In genomic region chr17:43388198-43389021, GRCh38 we compare ENCODE assay signal across 8 cellular contexts. TPM values are rescaled to one million over a fixed set of nuclear protein-coding genes. Genes with fewer than 3 reads are reported as not detected.
DNase-seq lines count a peak whose midpoint lies in the region; ATAC-seq, FAIRE-seq and TF ChIP-seq lines count a peak whose summit lies in the region.

No MANE protein-coding gene starts in this region.

- H3K4me3 ChIP-seq in A549 (peak overlapping the region; percentile 67), kidney (ENCODE audit: low read length in 2 of 2) (peak overlapping the region; percentile 77 to 98)

- peak overlapping the region; percentile 97 to 100 for H3K9ac ChIP-seq in kidney (ENCODE audit: low read length in 2 of 2)

- POLR2A ChIA-PET in A549 (lab: Yijun Ruan, JAX), result interaction anchor here (0.6 to 2.9 kb wide), 14 partner anchors 9 to 158 kb away, joined by 3 to 212 read pairs (median 9); partner anchors contain the start of genes ARL4D, DHX8 and ETV4

- TF ChIP-seq RAD21 in A549 (conservative IDR thresholded peaks at IDR 0.05 in 1 of 2, IDR thresholded peaks at IDR 0.05 in 1 of 2), result no peak

- 1% methylated on average over 42 of the region's 42 CpGs for WGBS in A549 (ENCODE audit: missing lambda C conversion rate)

- H3K36me3 ChIP-seq in kidney (ENCODE audit: control insufficient read depth in 1 of 2, insufficient read depth in 2 of 2, low read length in 2 of 2), result no peaks in the 10 kb centered on the region

- peak overlapping the region; percentile 97 for H3K4me2 ChIP-seq in A549

- peaks cover 11% of the 10 kb centered on the region for H3K4me1 ChIP-seq in A549
- peaks cover 2 to 4% of the 10 kb centered on the region in 2 donors for H3K4me1 ChIP-seq in kidney (ENCODE audit: control insufficient read depth in 1 of 2, insufficient read depth in 1 of 2, low read depth in 1 of 2, low read length in 2 of 2)

- peak; percentile 87 to 95 for DNase-seq in A549 (ENCODE audit: low read depth in 1 of 2, low spot score in 1 of 2)
- peak; percentile 89 for DNase-seq in NCI-H345 treated with DMSO at 0.1 percent for 48 hours (lab: John Stamatoyannopoulos, UW; ENCODE audit: unreplicated experiment)
- DNase-seq in activated CD4-positive, CD25-positive, alpha-beta regulatory T cell treated with anti-CD3 and anti-CD28 coated beads, Interleukin-2, amount 50 U/mL, for 72 hours, result peak; percentile 92
- peak; percentile 94 for DNase-seq in cerebellar cortex (ENCODE audit: low spot score)
- peak; percentile 97 for DNase-seq in kidney
- DNase-seq in stimulated activated CD4-positive, alpha-beta T cell treated with anti-CD3 and anti-CD28 coated beads, Interleukin-15, amount 100 ng/mL, for 1 hour (ENCODE audit: low read depth in 1 of 2, low spot score in 1 of 2), result peak; percentile 83 to 86

- intact Hi-C loops in kidney (cut with DNase I), result no loop called here

- no peak for TF ChIP-seq EP300 in A549 (IDR thresholded peaks at IDR 0.05)

- peak; percentile 94 for TF ChIP-seq POLR2A in A549 (IDR thresholded peaks at IDR 0.05; ENCODE audit: low read length)

- FAIRE-seq in A549 (lab: Jason Lieb, UNC) (peak; percentile 100), kidney (lab: Jason Lieb, UNC) (no peak)

- H3K9me3 ChIP-seq in A549, result no peaks in the 10 kb centered on the region
- H3K9me3 ChIP-seq in kidney (ENCODE audit: control insufficient read depth in 1 of 2, low read length in 2 of 2), result no peaks in the 10 kb centered on the region

- H3K27ac ChIP-seq in A549 (peak overlapping the region; percentile 83 to 93), kidney (ENCODE audit: low read depth in 2 of 2, low read length in 2 of 2) (peak overlapping the region; percentile 98 to 99)

- CTCF ChIA-PET in A549 (lab: Yijun Ruan, JAX), result interaction anchor here (0.6 to 5.8 kb wide), 15 partner anchors 8 to 306 kb away, joined by 3 to 89 read pairs (median 4); partner anchors contain the start of genes ARL4D and DHX8

- TF ChIP-seq CTCF in A549 (IDR thresholded peaks at IDR 0.05) (no peak), kidney (IDR thresholded peaks at IDR 0.05; ENCODE audit: borderline replicate concordance, extremely low read depth, insufficient read depth) (no peak)

- ATAC-seq in A549, result peak; percentile 92
- ATAC-seq in GM18868 (IDR thresholded peaks at IDR 0.05; ENCODE audit: unreplicated experiment), result peak; percentile 60
- ATAC-seq in HG03196 (IDR thresholded peaks at IDR 0.05; ENCODE audit: unreplicated experiment), result peak; percentile 72

TF ChIP-seq in A549, 52 proteins besides CTCF, POLR2A, EP300 and RAD21 (continues in another document):
- TF ChIP-seq HOXB13 (CRISPR knock-in tag; IDR thresholded peaks at IDR 0.05; ENCODE audit: low read depth) (no peak), MYC (IDR thresholded peaks at IDR 0.05; ENCODE audit: borderline replicate concordance, low read length) (peak; percentile 34; the same call in 1 of the 2 replicates), SREBF2 (IDR thresholded peaks at IDR 0.05) (no peak), JUNB (IDR thresholded peaks at IDR 0.05) (no peak), JUN (IDR thresholded peaks at IDR 0.05) (peak in 1 of 2 experiments; percentile 56; a peak in 4 of 5 replicates), KDM5A (IDR thresholded peaks at IDR 0.05) (no peak), MAZ (IDR thresholded peaks at IDR 0.05; ENCODE audit: borderline replicate concordance, low read depth, low read length) (no peak), USF2 (IDR thresholded peaks at IDR 0.05) (no peak), ZSCAN20 (CRISPR knock-in tag; IDR thresholded peaks at IDR 0.05) (no peak), ZFP36 (IDR thresholded peaks at IDR 0.05; ENCODE audit: borderline replicate concordance, partially characterized antibody) (no peak), CHD2 (IDR thresholded peaks at IDR 0.05; ENCODE audit: low read length, partially characterized antibody) (no peak), RFX5 (IDR thresholded peaks at IDR 0.05) (peak; percentile 69; the same call in 1 of the 2 replicates), CHD4 (IDR thresholded peaks at IDR 0.05; ENCODE audit: borderline replicate concordance) (no peak), E2F6 (IDR thresholded peaks at IDR 0.05; ENCODE audit: borderline replicate concordance, low read depth) (peak; percentile 41; the same call in 1 of the 2 replicates), MAX (IDR thresholded peaks at IDR 0.05) (peak; percentile 48), ESRRA (IDR thresholded peaks at IDR 0.05; ENCODE audit: borderline replicate concordance, low read length) (no peak), ATOH8 (CRISPR knock-in tag; IDR thresholded peaks at IDR 0.05; ENCODE audit: low read depth) (no peak), HES2 (IDR thresholded peaks at IDR 0.05) (no peak), BCL3 (IDR thresholded peaks at IDR 0.05) (peak; percentile 82; the same call in 2 of the 3 replicates), ELK1 (IDR thresholded peaks at IDR 0.05; ENCODE audit: low read depth, low read length) (no peak), RARB (CRISPR knock-in tag; IDR thresholded peaks at IDR 0.05) (no peak), ZNF302 (CRISPR knock-in tag; IDR thresholded peaks at IDR 0.05) (no peak), TFCP2L1 (CRISPR knock-in tag; IDR thresholded peaks at IDR 0.05) (0 out of 2 replicates have a peak, but pooled peaks have one; percentile 53), BHLHE40 (IDR thresholded peaks at IDR 0.05; ENCODE audit: low read depth, low read length) (no peak), HDAC2 (IDR thresholded peaks at IDR 0.05) (no peak)

RNA-seq across cellular contexts. Expression of gene ARL4D, which starts 10.4 kb away (rescaled TPM):
- polyA plus RNA-seq in A549 (2011; rRNA removed) (21.0 and 21.1 TPM in 2 replicates), A549 (2017; fragmentation: RNase III; extraction: RNeasy Plus Mini Kit Qiagen cat#74134 plus additional on column Dnase treatment) (9.9 to 11.9 TPM (median 11.7 TPM) in 3 replicates), kidney (ENCODE audit: insufficient read depth, low read depth, low replicate concordance) (81.2 TPM)
- 27.5 and 29.3 TPM in 2 replicates for polyA plus RNA-seq in A549 (2012; cell fraction: cytosol; rRNA removed)
- 21.1 and 26.6 TPM in 2 replicates for polyA plus RNA-seq in A549 (2012; cell fraction: nucleus; rRNA removed)
- polyA minus RNA-seq in A549 (2011; rRNA and poly(A)+ RNA removed), result 18.6 and 19.9 TPM in 2 replicates
- total RNA-seq in kidney, result 48.8 TPM

Comparison
In these comparisons a context has a peak if more than half of its experiments do, and no peak if none do; other contexts are left out.
1. Peak in every context shown above with its lines: DNase-seq, ATAC-seq, H3K4me3 ChIP-seq and H3K27ac ChIP-seq.